ENCODE assay signal across 19 cellular contexts in the genomic region with DNA sequence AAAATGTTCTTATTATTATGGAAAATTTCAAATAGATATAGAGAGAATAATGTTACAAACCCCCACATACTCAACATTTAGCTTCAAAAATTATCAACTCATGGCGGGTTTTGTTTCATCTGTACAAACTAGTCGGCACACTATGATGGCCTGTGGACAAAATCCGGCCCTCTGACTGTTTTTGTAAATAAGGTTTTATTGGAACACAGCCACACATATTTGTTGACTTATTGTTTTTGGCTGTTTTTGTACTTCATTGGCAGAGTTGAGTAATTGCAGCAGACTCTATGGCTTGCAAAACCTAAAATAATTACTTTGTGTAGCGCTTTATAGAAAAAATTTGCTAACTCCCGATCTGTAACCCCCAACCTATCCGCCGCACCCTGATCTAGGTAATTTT. TPM values are rescaled to one million over a fixed set of nuclear protein-coding genes. Genes with fewer than 3 reads are reported as not detected.
DNase-seq lines count a peak whose midpoint lies in the region; ATAC-seq and TF ChIP-seq lines count a peak whose summit lies in the region.
"Had no signal": no experiment of that assay in that cellular context is flagged by ENCODE, and none has a peak within 500 bp of the region (broad histone marks: within the 10 kb centered on the region; RNA-seq: fewer than 3 reads in every experiment).

No MANE protein-coding gene starts in this region.

- no peaks in the 10 kb centered on the region for H3K27me3 ChIP-seq in BLaER1 treated with 17β-estradiol and CSF1 and Interleukin-3, amounts not matched to agents 10 nM and 100 nM
- H3K27me3 ChIP-seq: Peyer's patch had no signal

- H3K27ac ChIP-seq in BLaER1 treated with 17β-estradiol and CSF1 and Interleukin-3, amounts not matched to agents 10 nM and 100 nM, result peak overlapping the region in 4 of 11 experiments; percentile 33 to 81 (median 54); a peak in 7 of 22 replicates
- no peak overlapping the region for H3K27ac ChIP-seq in OCI-LY7 (ENCODE audit: low read depth, low read length, poor library complexity, severe bottlenecking)
- H3K27ac ChIP-seq: Peyer's patch had no signal

- H3K27me3 Mint-ChIP-seq in activated T-cell treated with anti-CD3 and anti-CD28 coated beads, Interleukin-2, amount 50 U/mL, for 24 hours, result no peaks in the 10 kb centered on the region

- H3K4me3 Mint-ChIP-seq in activated T-cell treated with anti-CD3 and anti-CD28 coated beads, Interleukin-2, amount 50 U/mL, for 24 hours, result no peak overlapping the region
- H3K4me3 Mint-ChIP-seq: CD8-positive, alpha-beta T cell; GM23338 had no signal

- peaks cover 0 to 13% (median 0%) of the 10 kb centered on the region in 11 experiments; a peak in 2 of 22 replicates for H4K20me1 ChIP-seq in BLaER1 treated with 17β-estradiol and CSF1 and Interleukin-3, amounts not matched to agents 10 nM and 100 nM
- H4K20me1 ChIP-seq in OCI-LY7 (ENCODE audit: insufficient read depth, low read length), result no peaks in the 10 kb centered on the region

- H2AFZ ChIP-seq in OCI-LY7 (ENCODE audit: low read length), result no peak overlapping the region
- H2AFZ ChIP-seq: GM23338 had no signal

- H3K4me1 ChIP-seq in BLaER1 treated with 17β-estradiol and CSF1 and Interleukin-3, amounts not matched to agents 10 nM and 100 nM, result peaks cover 0 to 72% (median 55%) of the 10 kb centered on the region in 10 experiments; a peak in 16 of 20 replicates
- H3K4me1 ChIP-seq in OCI-LY7 (ENCODE audit: insufficient read depth, low read length, poor library complexity, severe bottlenecking), result no peaks in the 10 kb centered on the region
- H3K4me1 ChIP-seq: Peyer's patch had no signal

- peak overlapping the region in 6 of 11 experiments; percentile 67 to 80 (median 71); a peak in 12 of 22 replicates for H3K4me2 ChIP-seq in BLaER1 treated with 17β-estradiol and CSF1 and Interleukin-3, amounts not matched to agents 10 nM and 100 nM
- no peak overlapping the region for H3K4me2 ChIP-seq in OCI-LY7 (ENCODE audit: low read length)
- H3K4me2 ChIP-seq: GM23338 had no signal

- H3K9me3 ChIP-seq in BLaER1 treated with 17β-estradiol and CSF1 and Interleukin-3, amounts not matched to agents 10 nM and 100 nM (replicated peaks in 1 of 11), result peaks cover 0 to 28% (median 14%) of the 10 kb centered on the region in 11 experiments; a peak in 13 of 22 replicates
- no peaks in the 10 kb centered on the region for H3K9me3 ChIP-seq in OCI-LY7 (ENCODE audit: low read length)
- H3K9me3 ChIP-seq: HAP-1, Peyer's patch had no signal

- POLR2A ChIA-PET in OCI-LY7 (lab: Charles Lee), result no interaction called here

- TSS peak; percentile 41 for BruUV-seq in OCI-LY7 (replicated peaks; lab: Mats Ljungman, UMichigan)

- no peak overlapping the region for H3K4me3 ChIP-seq in BLaER1 treated with 17β-estradiol and CSF1 and Interleukin-3, amounts not matched to agents 10 nM and 100 nM
- H3K4me3 ChIP-seq in OCI-LY7 (ENCODE audit: low read depth, low read length, poor library complexity, severe bottlenecking), result no peak overlapping the region
- H3K4me3 ChIP-seq: GM23338, HAP-1, Peyer's patch had no signal

- intact Hi-C loops in OCI-LY7 (cut with micrococcal nuclease; ENCODE audit: unreplicated experiment) (no loop called here), sciatic nerve (cut with DNase I) (no loop called here)

- H3K4me1 Mint-ChIP-seq in activated T-cell treated with anti-CD3 and anti-CD28 coated beads, Interleukin-2, amount 50 U/mL, for 24 hours (ENCODE audit: low read depth), result no peaks in the 10 kb centered on the region

- H3K9ac ChIP-seq in BLaER1 treated with 17β-estradiol and CSF1 and Interleukin-3, amounts not matched to agents 10 nM and 100 nM, result no peak overlapping the region

- no peaks in the 10 kb centered on the region for H3K79me2 ChIP-seq in OCI-LY7 (ENCODE audit: insufficient read depth, low read depth, low read length)

- H3K9me3 Mint-ChIP-seq in activated T-cell treated with anti-CD3 and anti-CD28 coated beads, Interleukin-2, amount 50 U/mL, for 24 hours, result no peaks in the 10 kb centered on the region
- H3K9me3 Mint-ChIP-seq: CD8-positive, alpha-beta T cell; GM23338 had no signal

- CTCF ChIA-PET in OCI-LY7 (lab: Charles Lee; ENCODE audit: unreplicated experiment), result no interaction called here

- no peak for TF ChIP-seq CTCF in OCI-LY7 (conservative IDR thresholded peaks at IDR 0.05; ENCODE audit: low read length)

- ATAC-seq in sciatic nerve, result peak; percentile 50
- ATAC-seq: CD8-positive, alpha-beta T cell; GM23338; SK-N-SH treated with all-trans-retinoic acid at 6 μM for 48 hours had no signal

- H3K27ac Mint-ChIP-seq in activated T-cell treated with anti-CD3 and anti-CD28 coated beads, Interleukin-2, amount 50 U/mL, for 24 hours, result no peak overlapping the region
- H3K27ac Mint-ChIP-seq: CD8-positive, alpha-beta T cell; GM23338 had no signal

- H3K36me3 ChIP-seq in BLaER1 treated with 17β-estradiol and CSF1 and Interleukin-3, amounts not matched to agents 10 nM and 100 nM, result peaks cover 18 to 95% (median 39%) of the 10 kb centered on the region in 11 experiments
- peaks cover 23% of the 10 kb centered on the region; the same call in 1 of the 2 replicates for H3K36me3 ChIP-seq in OCI-LY7 (ENCODE audit: insufficient read depth, low read length)
- H3K36me3 ChIP-seq: HAP-1 had no signal

- H3K36me3 Mint-ChIP-seq in activated T-cell treated with anti-CD3 and anti-CD28 coated beads, Interleukin-2, amount 50 U/mL, for 24 hours (ENCODE audit: low read depth), result peaks cover 48% of the 10 kb centered on the region

- no peak for DNase-seq in OCI-LY7 (ENCODE audit: low spot score)
- peak; percentile 84 for DNase-seq in fibroblast of gingiva (ENCODE audit: low read depth)
- no peak for DNase-seq in sciatic nerve (ENCODE audit: low spot score)
- DNase-seq in NCI-H2107 treated with DMSO at 0.1 percent for 48 hours (lab: John Stamatoyannopoulos, UW; ENCODE audit: unreplicated experiment), result no peak
- DNase-seq in NCI-H526 (lab: John Stamatoyannopoulos, UW), result no peak
- no peak for DNase-seq in activated T-cell treated with anti-CD3 and anti-CD28 coated beads, Interleukin-2, amount 50 U/mL, for 24 hours
- no peak for DNase-seq in epidermal melanocyte (ENCODE audit: insufficient read length, low spot score)
- DNase-seq: C1 segment of cervical spinal cord; CD8-positive, alpha-beta T cell; KG1; NCI-H1105; NCI-H2171 treated with DMSO at 0.1 percent for 48 hours; NCI-H526 treated with DMSO at 0.1 percent for 48 hours; NK-92 treated with Interleukin-12 subunit alpha and Interleukin-12 subunit beta, amount 100 ng/mL, for 24 hours; Peyer's patch had no signal

- H3K9me2 ChIP-seq in OCI-LY7 (ENCODE audit: insufficient read depth, low read length), result no peaks in the 10 kb centered on the region

RNA-seq across cellular contexts. Expression of a gene that starts 41.4 kb away (rescaled TPM):
- 0.09 and 0.21 TPM in 2 replicates for total RNA-seq in OCI-LY7 (2014; rRNA removed; shearing (Covaris generic))
- total RNA-seq in OCI-LY7 (2022) (0.19 and 0.55 TPM in 2 replicates), sciatic nerve (1.2 TPM)
